In the genomic region with DNA sequence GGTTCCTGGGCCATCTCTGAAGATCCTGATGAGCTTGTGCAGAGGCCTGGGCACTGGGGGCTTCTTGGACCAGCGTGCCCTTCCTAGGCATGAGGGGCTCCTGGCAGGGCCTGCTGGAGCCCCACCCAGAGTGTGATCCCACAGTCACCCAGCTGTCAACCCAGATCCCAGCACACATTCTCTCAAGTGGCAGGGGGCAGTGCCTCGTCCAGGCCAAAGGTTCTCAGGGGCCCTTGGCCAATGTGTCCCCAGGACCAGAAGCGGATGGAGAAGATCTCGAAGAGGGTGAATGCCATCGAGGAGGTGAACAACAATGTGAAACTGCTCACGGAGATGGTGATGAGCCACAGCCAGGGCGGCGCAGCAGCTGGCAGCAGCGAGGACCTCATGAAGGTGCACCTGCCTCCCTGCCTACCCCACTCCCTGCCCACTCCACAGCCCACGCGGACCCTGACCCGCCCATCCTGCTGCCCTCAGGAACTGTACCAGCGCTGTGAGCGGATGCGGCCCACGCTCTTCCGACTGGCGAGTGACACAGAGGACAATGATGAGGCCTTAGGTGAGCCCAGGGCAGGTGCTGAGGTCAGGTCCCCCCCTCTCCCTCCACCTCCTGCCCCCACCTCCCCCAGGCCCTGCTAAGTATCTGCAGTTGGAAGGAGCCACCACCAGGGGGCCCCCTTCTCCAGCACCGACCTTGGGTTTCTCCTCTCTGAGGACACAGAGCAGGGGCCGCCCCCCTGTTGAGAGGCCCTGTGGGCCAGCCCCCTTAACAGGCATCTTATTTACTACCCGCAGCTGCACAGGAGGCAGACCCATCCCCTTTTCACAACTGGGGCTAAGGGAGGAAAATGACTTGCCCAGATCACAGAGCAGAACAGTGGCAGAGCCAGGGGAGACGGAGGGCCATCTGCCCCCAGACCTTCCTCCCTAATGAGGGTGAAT, we compare ENCODE assay signal across 8 cellular contexts. TPM values are rescaled to one million over a fixed set of nuclear protein-coding genes. Genes with fewer than 3 reads are reported as not detected.
DNase-seq lines count a peak whose midpoint lies in the region; ATAC-seq and TF ChIP-seq lines count a peak whose summit lies in the region.

No MANE protein-coding gene starts in this region.

- H3K4me3 ChIP-seq in endodermal cell (ENCODE audit: low read length), result no peak overlapping the region

- no peaks in the 10 kb centered on the region for H3K9me3 Mint-ChIP-seq in endodermal cell
- H3K9me3 Mint-ChIP-seq in naive thymus-derived CD8-positive, alpha-beta T cell, result no peaks in the 10 kb centered on the region

- ATAC-seq in naive thymus-derived CD8-positive, alpha-beta T cell, result peak; percentile 63 to 73
- no peak for ATAC-seq in GM21737 (IDR thresholded peaks at IDR 0.05; ENCODE audit: unreplicated experiment)

- H3K9ac ChIP-seq in endodermal cell (ENCODE audit: extremely low read depth, low read length, poor library complexity, severe bottlenecking), result no peak overlapping the region

- peaks cover 2% of the 10 kb centered on the region for H3K4me1 Mint-ChIP-seq in endodermal cell
- H3K4me1 Mint-ChIP-seq in naive thymus-derived CD8-positive, alpha-beta T cell, result peaks cover 19 to 50% (median 49%) of the 10 kb centered on the region in 4 donors

- peak overlapping the region; percentile 54 for H3K27ac Mint-ChIP-seq in endodermal cell
- peak overlapping the region; percentile 87 to 99 (median 96) for H3K27ac Mint-ChIP-seq in naive thymus-derived CD8-positive, alpha-beta T cell

- H3K4me1 ChIP-seq in endodermal cell (ENCODE audit: control insufficient read depth, insufficient read depth, low read length), result no peaks in the 10 kb centered on the region

- H3K27me3 Mint-ChIP-seq in endodermal cell (ENCODE audit: insufficient read depth), result no peaks in the 10 kb centered on the region
- no peaks in the 10 kb centered on the region for H3K27me3 Mint-ChIP-seq in naive thymus-derived CD8-positive, alpha-beta T cell

- H3K27ac ChIP-seq in endodermal cell (ENCODE audit: low read depth, low read length), result no peak overlapping the region
- H3K27ac ChIP-seq in substantia nigra (ENCODE audit: low read depth, low read length, poor library complexity, severe bottlenecking), result peak overlapping the region; percentile 7

- H3K9me3 ChIP-seq in endodermal cell (ENCODE audit: control insufficient read depth, low read length), result no peaks in the 10 kb centered on the region

- no peak overlapping the region for H3K4me3 Mint-ChIP-seq in endodermal cell
- peak overlapping the region; percentile 42 to 90 (median 80) for H3K4me3 Mint-ChIP-seq in naive thymus-derived CD8-positive, alpha-beta T cell

- peak; percentile 91 for TF ChIP-seq CTCF in endodermal cell (conservative IDR thresholded peaks at IDR 0.05)

- WGBS in endodermal cell (ENCODE audit: insufficient coverage in 1 of 2, insufficient read length in 1 of 2), 2 experiments, result 76 to 81% methylated on average over 9 to 22 of the region's 22 CpGs

- no peaks in the 10 kb centered on the region for H3K27me3 ChIP-seq in endodermal cell (ENCODE audit: control insufficient read depth, insufficient read depth, low read length, poor library complexity, severe bottlenecking)

- H3K36me3 Mint-ChIP-seq in endodermal cell (ENCODE audit: low read depth), result peaks cover 30% of the 10 kb centered on the region
- peaks cover 0 to 26% (median 2%) of the 10 kb centered on the region in 3 donors for H3K36me3 Mint-ChIP-seq in naive thymus-derived CD8-positive, alpha-beta T cell

- peaks cover 39% of the 10 kb centered on the region for H3K36me3 ChIP-seq in endodermal cell (ENCODE audit: control insufficient read depth, insufficient read depth, low read length)

- POLR2A ChIA-PET in naive thymus-derived CD8-positive, alpha-beta T cell (lab: Charles Lee), result interaction anchor here (7.0 to 64.1 kb wide), 2 partner anchors 16 to 40 kb away, joined by 81 to 2283 read pairs; partner anchors contain the start of genes GGA1, LGALS1, NOL12 and PDXP

- peak; percentile 29 for DNase-seq in NK-92 treated with Interleukin-12 subunit alpha and Interleukin-12 subunit beta, amount 100 ng/mL, for 24 hours (lab: John Stamatoyannopoulos, UW)
- DNase-seq in NK-92 (lab: John Stamatoyannopoulos, UW; ENCODE audit: unreplicated experiment) (no peak), NCI-H82 treated with DMSO at 0.1 percent for 48 hours (lab: John Stamatoyannopoulos, UW; ENCODE audit: unreplicated experiment) (peak; percentile 11), endodermal cell (peak; percentile 94), substantia nigra (lab: John Stamatoyannopoulos, UW) (peak in 35 of 49 donors; percentile 15 to 77 (median 41))
- peak; percentile 79 for DNase-seq in activated CD8-positive, alpha-beta memory T cell treated with anti-CD3 and anti-CD28 coated beads, Interleukin-2, amount 50 U/mL, for 4 hours
- DNase-seq in naive thymus-derived CD8-positive, alpha-beta T cell, result peak; percentile 72 to 89 (median 79)

RNA-seq across cellular contexts. Expression of gene GGA1, which starts 14.7 kb away (rescaled TPM):
- 10 to 100 TPM; 87.5 TPM for total RNA-seq in endodermal cell
- 60.0 TPM for polyA plus RNA-seq in endodermal cell (2013, experiment 1 of 2)
- 56.4 TPM for polyA plus RNA-seq in endodermal cell (2013, experiment 2 of 2)
- total RNA-seq in naive thymus-derived CD8-positive, alpha-beta T cell, result 100 to 1,000 TPM; 103 to 110 TPM
- polyA plus RNA-seq in naive thymus-derived CD8-positive, alpha-beta T cell, result 10 to 100 TPM; 20.3 to 24.5 (median 22.6) TPM

RNA-seq across cellular contexts. Expression of gene SH3BP1, which starts 16.1 kb away (rescaled TPM):
- total RNA-seq in endodermal cell, result 10 to 100 TPM; 37.7 to 38.6 TPM
- polyA plus RNA-seq in endodermal cell (2013, experiment 1 of 2), result 15.7 TPM
- 14.3 TPM for polyA plus RNA-seq in endodermal cell (2013, experiment 2 of 2)
- total RNA-seq in naive thymus-derived CD8-positive, alpha-beta T cell, result 10 to 100 TPM; 77.9 to 79.0 TPM
- polyA plus RNA-seq in naive thymus-derived CD8-positive, alpha-beta T cell, result 10 to 100 TPM; 16.9 to 26.5 (median 25.6) TPM

RNA-seq across cellular contexts. Expression of gene PDXP, which starts 35.2 kb away (rescaled TPM):
- 10 to 100 TPM; 23.5 to 29.3 TPM for total RNA-seq in endodermal cell
- polyA plus RNA-seq in endodermal cell (2013, experiment 1 of 2), result 40.4 TPM
- polyA plus RNA-seq in endodermal cell (2013, experiment 2 of 2), result 40.7 TPM
- total RNA-seq in naive thymus-derived CD8-positive, alpha-beta T cell, result 1 to 10 TPM; 4.3 to 5.9 TPM
- 1 to 10 TPM; 1.7 to 9.6 (median 5.8) TPM for polyA plus RNA-seq in naive thymus-derived CD8-positive, alpha-beta T cell

RNA-seq across cellular contexts. Expression of gene LGALS2, which starts 43.5 kb away (rescaled TPM):
- total RNA-seq in endodermal cell, result under 1 TPM in 1 of 2 donors, not detected in 1; 0.86 TPM
- polyA plus RNA-seq in endodermal cell (2013, experiment 1 of 2), result not detected
- polyA plus RNA-seq in endodermal cell (2013, experiment 2 of 2), result not detected
- not detected for total RNA-seq in naive thymus-derived CD8-positive, alpha-beta T cell
- not detected for polyA plus RNA-seq in naive thymus-derived CD8-positive, alpha-beta T cell

RNA-seq across cellular contexts. Expression of gene LGALS1, which starts 52.1 kb away (rescaled TPM):
- total RNA-seq in endodermal cell, result 10 to 100 TPM; 10.4 to 16.0 TPM
- 126 TPM for polyA plus RNA-seq in endodermal cell (2013, experiment 1 of 2)
- polyA plus RNA-seq in endodermal cell (2013, experiment 2 of 2), result 131 TPM
- total RNA-seq in naive thymus-derived CD8-positive, alpha-beta T cell, result 10 to 100 TPM; 14.3 to 16.8 TPM
- 100 to 1,000 TPM in 1 of 3 donors, 10 to 100 TPM in 2; 19.6 to 122 (median 34.8) TPM for polyA plus RNA-seq in naive thymus-derived CD8-positive, alpha-beta T cell
